ENCODE assay signal across 24 cellular contexts in the genomic region with DNA sequence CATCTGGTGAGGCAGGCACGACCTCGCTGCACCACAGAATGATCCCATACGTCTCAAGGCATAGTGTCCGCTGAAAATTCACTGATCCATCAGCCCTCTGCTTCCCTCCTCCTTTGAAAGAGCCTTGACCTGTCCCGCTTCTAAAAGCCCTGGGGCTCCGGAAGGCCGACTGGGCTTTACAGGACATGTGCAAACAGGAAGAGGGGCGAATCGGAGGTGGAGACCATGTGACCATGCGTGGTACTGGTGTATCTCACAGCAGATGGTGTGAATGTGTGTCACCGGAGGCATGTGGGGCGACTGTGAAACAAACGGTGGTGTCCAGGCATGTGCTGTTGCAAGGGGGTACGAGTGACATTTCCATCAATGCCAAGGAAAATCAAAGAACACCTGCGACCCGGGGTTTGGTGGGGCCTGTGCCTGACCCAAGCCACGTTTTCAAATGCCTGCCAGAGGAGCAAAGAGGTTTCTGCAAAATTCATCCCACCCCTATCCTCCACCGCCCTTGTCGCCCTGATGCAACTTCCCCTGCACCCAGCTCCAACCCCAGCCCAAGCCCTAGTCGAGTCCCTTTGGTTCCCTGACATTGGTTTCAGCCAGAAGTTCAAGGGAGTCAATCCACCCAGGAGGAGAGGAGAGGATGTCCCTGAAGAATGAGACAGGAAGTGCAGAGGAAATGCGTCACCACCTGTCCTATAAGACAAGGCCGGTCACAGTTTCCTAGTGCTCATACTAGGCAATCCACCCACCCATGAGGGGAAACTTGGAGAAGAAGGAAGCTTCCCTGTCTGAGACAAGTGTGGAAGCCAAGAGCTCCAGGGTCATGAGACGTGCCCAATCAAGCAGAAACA. TPM values are rescaled to one million over a fixed set of nuclear protein-coding genes. Genes with fewer than 3 reads are reported as not detected.
DNase-seq lines count a peak whose midpoint lies in the region; ATAC-seq and TF ChIP-seq lines count a peak whose summit lies in the region.
"Had no signal": no experiment of that assay in that cellular context is flagged by ENCODE, and none has a peak within 500 bp of the region (broad histone marks: within the 10 kb centered on the region; RNA-seq: fewer than 3 reads in every experiment).

No MANE protein-coding gene starts in this region.

- no peak for TF ChIP-seq RAD21 in SK-N-SH (IDR thresholded peaks at IDR 0.05; ENCODE audit: low read length)

- CTCF ChIA-PET in SK-N-SH (lab: Yijun Ruan, JAX): no interaction called here

- POLR2A ChIA-PET in SK-N-SH (lab: Yijun Ruan, JAX): no interaction called here

- H3K9me3 ChIP-seq in SK-N-SH (no peaks in the 10 kb centered on the region), osteoblast (ENCODE audit: low read depth, low read length) (no peaks in the 10 kb centered on the region)

- TF ChIP-seq EP300 in SK-N-SH (IDR thresholded peaks at IDR 0.05; ENCODE audit: borderline replicate concordance in 1 of 2, low read depth in 1 of 2, low read length in 1 of 2): no peak

- no peaks in the 10 kb centered on the region for H3F3A ChIP-seq in SK-N-SH (replicated peaks; ENCODE audit: insufficient read depth)

- TF ChIP-seq CTCF in SK-N-SH (IDR thresholded peaks at IDR 0.05) (no peak), osteoblast (IDR thresholded peaks at IDR 0.05; ENCODE audit: extremely low read depth, low read depth, low read length) (no peak)

- no peak overlapping the region for H3K9ac ChIP-seq in SK-N-SH

- H3K4me2 ChIP-seq in SK-N-SH: peak overlapping the region; percentile 37
- H3K4me2 ChIP-seq in osteoblast (ENCODE audit: insufficient read depth, low read length): no peak overlapping the region
- H3K4me2 ChIP-seq: GM23338 had no signal

- no peaks in the 10 kb centered on the region for H3K4me1 ChIP-seq in SK-N-SH (ENCODE audit: control insufficient read depth in 1 of 2, insufficient read depth in 2 of 2, low read depth in 1 of 2, low read length in 1 of 2)
- H3K4me1 ChIP-seq in osteoblast (ENCODE audit: insufficient read depth, low read length): no peaks in the 10 kb centered on the region

- no peak for ATAC-seq in SK-N-SH treated with all-trans-retinoic acid at 6 μM for 48 hours
- ATAC-seq in HG03521 (IDR thresholded peaks at IDR 0.05; ENCODE audit: unreplicated experiment): no peak
- ATAC-seq: GM23338 had no signal

- no peak overlapping the region for H2AFZ ChIP-seq in SK-N-SH (ENCODE audit: low read depth)
- H2AFZ ChIP-seq in osteoblast (ENCODE audit: low read length): no peak overlapping the region
- H2AFZ ChIP-seq: GM23338 had no signal

- H3K79me2 ChIP-seq in SK-N-SH (ENCODE audit: insufficient read depth) (no peaks in the 10 kb centered on the region), osteoblast (ENCODE audit: insufficient read depth, low read length) (no peaks in the 10 kb centered on the region)

- WGBS in SK-N-SH (ENCODE audit: low lambda C conversion rate): 20% methylated on average over 23 of the region's 23 CpGs

- H3K27me3 ChIP-seq in SK-N-SH (ENCODE audit: insufficient read depth) (peaks cover 20% of the 10 kb centered on the region; the same call in 1 of the 2 replicates), osteoblast (ENCODE audit: insufficient read depth, low read length) (no peaks in the 10 kb centered on the region)

- no peaks in the 10 kb centered on the region for H3K36me3 ChIP-seq in SK-N-SH (replicated peaks in 1 of 2; ENCODE audit: control insufficient read depth in 1 of 2, insufficient read depth in 2 of 2, low read length in 1 of 2)
- no peaks in the 10 kb centered on the region for H3K36me3 ChIP-seq in osteoblast (ENCODE audit: insufficient read depth, low read length)

- no peak overlapping the region for H3K27ac ChIP-seq in SK-N-SH (ENCODE audit: low read depth in 2 of 2, low read length in 1 of 2)
- no peak overlapping the region for H3K27ac ChIP-seq in osteoblast (ENCODE audit: low read depth, low read length)
- H3K27ac ChIP-seq: 22Rv1 had no signal

- DNase-seq in SK-N-SH: no peak
- peak; percentile 64 for DNase-seq in HT1080 (ENCODE audit: low read depth)
- DNase-seq in SKM-1 treated with dmso at 0.1 percent for 144 hours (lab: John Stamatoyannopoulos, UW; ENCODE audit: unreplicated experiment): peak; percentile 13
- DNase-seq in osteoblast (ENCODE audit: insufficient read length, low spot score, missing footprints): peak; percentile 48
- DNase-seq in medulla oblongata (ENCODE audit: extremely low spot score): no peak
- no peak for DNase-seq in activated gamma-delta T cell (lab: John Stamatoyannopoulos, UW)
- DNase-seq: C1 segment of cervical spinal cord; CD4-positive, CD25-positive, alpha-beta regulatory T cell; CD8-positive, alpha-beta memory T cell; COR-L47; DMS 273 treated with DMSO at 0.1 percent for 48 hours; DMS53; DND-41; EL; HCEC 1CT had no signal

- H3K9me2 ChIP-seq in SK-N-SH: no peaks in the 10 kb centered on the region

- H3K4me3 ChIP-seq in SK-N-SH (ENCODE audit: low read depth in 2 of 2, low read length in 1 of 2): no peak overlapping the region
- no peak overlapping the region for H3K4me3 ChIP-seq in osteoblast (ENCODE audit: insufficient read depth, low read length)
- H3K4me3 ChIP-seq: GM23338 had no signal

- no peaks in the 10 kb centered on the region for H4K20me1 ChIP-seq in SK-N-SH (ENCODE audit: insufficient read depth)
- H4K20me1 ChIP-seq in osteoblast (ENCODE audit: insufficient read depth, low read length): no peaks in the 10 kb centered on the region

TF ChIP-seq in SK-N-SH, 30 proteins besides CTCF, POLR2A, EP300 and RAD21:
- TF ChIP-seq, protein P1, sequence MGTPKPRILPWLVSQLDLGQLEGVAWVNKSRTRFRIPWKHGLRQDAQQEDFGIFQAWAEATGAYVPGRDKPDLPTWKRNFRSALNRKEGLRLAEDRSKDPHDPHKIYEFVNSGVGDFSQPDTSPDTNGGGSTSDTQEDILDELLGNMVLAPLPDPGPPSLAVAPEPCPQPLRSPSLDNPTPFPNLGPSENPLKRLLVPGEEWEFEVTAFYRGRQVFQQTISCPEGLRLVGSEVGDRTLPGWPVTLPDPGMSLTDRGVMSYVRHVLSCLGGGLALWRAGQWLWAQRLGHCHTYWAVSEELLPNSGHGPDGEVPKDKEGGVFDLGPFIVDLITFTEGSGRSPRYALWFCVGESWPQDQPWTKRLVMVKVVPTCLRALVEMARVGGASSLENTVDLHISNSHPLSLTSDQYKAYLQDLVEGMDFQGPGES (IDR thresholded peaks at IDR 0.05; ENCODE audit: low read depth, low read length): no peak
- TF ChIP-seq NFIC (IDR thresholded peaks at IDR 0.05; ENCODE audit: borderline replicate concordance) (no peak), GABPA (IDR thresholded peaks at IDR 0.05; ENCODE audit: low read depth) (no peak), USF2 (IDR thresholded peaks at IDR 0.05; ENCODE audit: borderline replicate concordance, low read depth, low read length) (no peak), TAF1 (IDR thresholded peaks at IDR 0.05; ENCODE audit: borderline replicate concordance, low read depth, low read length) (no peak)
TF ChIP-seq in SK-N-SH: peak in this region for 0.

TF ChIP-seq in SK-N-SH treated with all-trans-retinoic acid at 6 μM for 48 hours, 23 proteins besides CTCF, POLR2A, EP300 and RAD21:
- TF ChIP-seq ISL1 (CRISPR knock-in tag; IDR thresholded peaks at IDR 0.05) (no peak), OSR1 (CRISPR knock-in tag; IDR thresholded peaks at IDR 0.05) (no peak), SNAI2 (CRISPR knock-in tag; IDR thresholded peaks at IDR 0.05) (no peak), ZNF565 (CRISPR knock-in tag; conservative IDR thresholded peaks at IDR 0.05; ENCODE audit: low read depth) (no peak), GLIS3 (CRISPR knock-in tag; IDR thresholded peaks at IDR 0.05) (no peak), BACH2 (CRISPR knock-in tag; IDR thresholded peaks at IDR 0.05; ENCODE audit: borderline replicate concordance) (no peak), CSDC2 (CRISPR knock-in tag; IDR thresholded peaks at IDR 0.05) (no peak), ZC3H10 (CRISPR knock-in tag; IDR thresholded peaks at IDR 0.05) (no peak), ZNF8 (CRISPR knock-in tag; IDR thresholded peaks at IDR 0.05) (no peak), ARNTL (CRISPR knock-in tag; IDR thresholded peaks at IDR 0.05; ENCODE audit: borderline replicate concordance, low read depth) (no peak), ZFP3 (CRISPR knock-in tag; IDR thresholded peaks at IDR 0.05) (no peak), ZFP30 (CRISPR knock-in tag; IDR thresholded peaks at IDR 0.05) (no peak), CSRNP3 (CRISPR knock-in tag; IDR thresholded peaks at IDR 0.05) (no peak), TOX (CRISPR knock-in tag; IDR thresholded peaks at IDR 0.05; ENCODE audit: borderline replicate concordance) (no peak), RARB (CRISPR knock-in tag; IDR thresholded peaks at IDR 0.05) (no peak), ZNF70 (CRISPR knock-in tag; IDR thresholded peaks at IDR 0.05) (no peak)

RNA-seq across cellular contexts. Expression of gene KCNJ18, which starts 5.9 kb away (rescaled TPM):
- polyA plus RNA-seq in SK-N-SH (2012; rRNA removed): not detected in 2 replicates
- not detected in 2 replicates for polyA plus RNA-seq in SK-N-SH (2012; cell fraction: cytosol; rRNA removed)
- not detected in 2 replicates for polyA plus RNA-seq in SK-N-SH (2012; cell fraction: nucleus; rRNA removed)
- 0.07 TPM in 1 of 2 replicates, not detected in the other for total RNA-seq in HT1080 (2014; rRNA removed; shearing (Covaris generic))
- not detected in 2 replicates for polyA plus RNA-seq in HT1080 (2015; cell fraction: cytosol; rRNA removed)
- polyA plus RNA-seq in HT1080 (2015; cell fraction: nucleus; rRNA removed): not detected in 2 replicates
- total RNA-seq in osteoblast: not detected in 2 replicates
- total RNA-seq: A673; CD4-positive, CD25-positive, alpha-beta regulatory T cell; CD8-positive, alpha-beta memory T cell; G401; GM23338; HepG2 had no signal
- polyA plus RNA-seq: AG04450; CD4-positive, CD25-positive, alpha-beta regulatory T cell; CD8-positive, alpha-beta memory T cell; GM23338; HepG2; IgD-negative memory B cell had no signal

Comparison
In these comparisons a context has a peak if more than half of its experiments do, and no peak if none do; other contexts are left out.
1. DNase-seq: peak in HT1080 (single experiment), SKM-1 treated with dmso at 0.1 percent for 144 hours (single experiment) and osteoblast (single experiment); none in SK-N-SH (single experiment), medulla oblongata (single experiment) and activated gamma-delta T cell (single experiment).